In genomic region chr17:77677210-77677609, GRCh38 we compare ENCODE assay signal across 22 cellular contexts.
"Had no signal": no experiment of that assay in that cellular context is flagged by ENCODE, and none has a peak within 500 bp of the region (broad histone marks: within the 10 kb centered on the region; RNA-seq: fewer than 3 reads in every experiment).

No MANE protein-coding gene starts in this region.

- H3K36me3 Mint-ChIP-seq: activated naive CD8-positive, alpha-beta T cell; natural killer cell had no signal

- H3K27ac Mint-ChIP-seq: activated CD4-positive, alpha-beta T cell treated with anti-CD3 and anti-CD28 coated beads, Interleukin-2, amount 10 ng/mL, durations not matched to agents 24 days and 14 days; activated naive CD8-positive, alpha-beta T cell; activated T-cell treated with anti-CD3 and anti-CD28 coated beads, Interleukin-2, amount 50 U/mL, for 72 hours; natural killer cell; progenitor cell of endocrine pancreas; T-helper 2 cell treated with Interferon-gamma antibody and Interleukin-4, amounts not matched to agents 5 μg/mL and 100 μg/mL, for 36 hours had no signal

- DNase-seq: activated CD4-positive, alpha-beta T cell treated with anti-CD3 and anti-CD28 coated beads, Interleukin-2, amount 10 ng/mL, durations not matched to agents 24 days and 14 days; activated CD4-positive, CD25-positive, alpha-beta regulatory T cell; activated CD8-positive, alpha-beta memory T cell treated with anti-CD3 and anti-CD28 coated beads, Interleukin-2, amount 50 U/mL, for 48 hours; activated gamma-delta T cell treated with Interleukin-2 at 50 U/mL for 16 hours; activated T-cell treated with anti-CD3 and anti-CD28 coated beads, Interleukin-2, amount 50 U/mL, for 72 hours; dermis blood vessel endothelial cell; effector memory CD8-positive, alpha-beta T cell; hypothalamus; kidney; mesenchymal stem cell; natural killer cell; occipital lobe; sigmoid colon; stimulated activated CD4-positive, alpha-beta T cell treated with anti-CD3 and anti-CD28 coated beads, Interleukin-12 subunit alpha, Interleukin-12 subunit beta, amount 100 ng/mL, for 4 hours; stimulated activated CD4-positive, alpha-beta T cell treated with anti-CD3 and anti-CD28 coated beads, Interleukin-2, amount 100 ng/mL, for 24 hours; stomach; testis; upper lobe of left lung had no signal

- H3K36me3 ChIP-seq: sigmoid colon, stomach, upper lobe of left lung had no signal

- H3K4me3 ChIP-seq: sigmoid colon, stomach, testis, upper lobe of left lung had no signal

- H3K27me3 ChIP-seq: sigmoid colon, testis, upper lobe of left lung had no signal

- H3K4me3 Mint-ChIP-seq: activated CD4-positive, alpha-beta T cell treated with anti-CD3 and anti-CD28 coated beads, Interleukin-2, amount 10 ng/mL, durations not matched to agents 24 days and 14 days; activated naive CD8-positive, alpha-beta T cell; activated T-cell treated with anti-CD3 and anti-CD28 coated beads, Interleukin-2, amount 50 U/mL, for 72 hours; effector memory CD8-positive, alpha-beta T cell; natural killer cell; T-helper 2 cell treated with Interferon-gamma antibody and Interleukin-4, amounts not matched to agents 5 μg/mL and 100 μg/mL, for 36 hours had no signal

- H3K4me1 ChIP-seq: upper lobe of left lung had no signal

- H3K9me3 Mint-ChIP-seq: activated CD4-positive, alpha-beta T cell treated with anti-CD3 and anti-CD28 coated beads, Interleukin-2, amount 10 ng/mL, durations not matched to agents 24 days and 14 days; activated T-cell treated with anti-CD3 and anti-CD28 coated beads, Interleukin-2, amount 50 U/mL, for 72 hours; effector memory CD8-positive, alpha-beta T cell; natural killer cell; T-helper 2 cell treated with Interferon-gamma antibody and Interleukin-4, amounts not matched to agents 5 μg/mL and 100 μg/mL, for 36 hours had no signal

- FAIRE-seq: kidney had no signal

- H3K9me3 ChIP-seq: sigmoid colon, stomach, testis, upper lobe of left lung had no signal

- H3K27ac ChIP-seq: epithelial cell of prostate, testis, upper lobe of left lung had no signal

- H3K27me3 Mint-ChIP-seq: activated CD4-positive, alpha-beta T cell treated with anti-CD3 and anti-CD28 coated beads, Interleukin-2, amount 10 ng/mL, durations not matched to agents 24 days and 14 days; activated naive CD8-positive, alpha-beta T cell had no signal

- ATAC-seq: activated T-cell treated with anti-CD3 and anti-CD28 coated beads, Interleukin-2, amount 50 U/mL, for 72 hours; effector memory CD8-positive, alpha-beta T cell; natural killer cell had no signal
